In genomic region chr11:76782526-76783293, GRCh38 we compare ENCODE assay signal across 1 cellular context.
A peak's percentile ranks its signal among the peaks of the same experiment; 100 is the strongest.
TF ChIP-seq lines count a peak whose summit lies in the region.

No MANE protein-coding gene starts in this region.

TF ChIP-seq in H1, 55 proteins besides CTCF, POLR2A, EP300 and RAD21 (continued from another document):
- no peak for TF ChIP-seq ATF2 (IDR thresholded peaks at IDR 0.05; ENCODE audit: low read length)
- no peak for TF ChIP-seq BRCA1 (IDR thresholded peaks at IDR 0.05; ENCODE audit: low read depth, low read length)
- no peak for TF ChIP-seq ZNF274 (IDR thresholded peaks at IDR 0.05; ENCODE audit: borderline replicate concordance, extremely low read depth, low read length)
- no peak for TF ChIP-seq SUZ12 (IDR thresholded peaks at IDR 0.05; ENCODE audit: low read length)
- TF ChIP-seq JUND (IDR thresholded peaks at IDR 0.05; ENCODE audit: low read length), result no peak
- TF ChIP-seq PHF8 (conservative IDR thresholded peaks at IDR 0.05; ENCODE audit: low read depth, low read length), result no peak; the same call in 1 of the 2 replicates
- no peak for TF ChIP-seq CHD2 (IDR thresholded peaks at IDR 0.05; ENCODE audit: low read length)
- peak; percentile 6; the same call in 1 of the 2 replicates for TF ChIP-seq TEAD4 (IDR thresholded peaks at IDR 0.05; ENCODE audit: low read depth, low read length)
- TF ChIP-seq CBX5 (IDR thresholded peaks at IDR 0.05; ENCODE audit: low read depth, low read length), result no peak
- TF ChIP-seq TAF1 (IDR thresholded peaks at IDR 0.05; ENCODE audit: low read depth, low read length), result peak; percentile 68
- TF ChIP-seq SP1 (IDR thresholded peaks at IDR 0.05; ENCODE audit: low read depth, low read length), result peak; percentile 62
- peak; percentile 89 for TF ChIP-seq ASH2L (IDR thresholded peaks at IDR 0.05; ENCODE audit: low read length)
- TF ChIP-seq, protein P1, sequence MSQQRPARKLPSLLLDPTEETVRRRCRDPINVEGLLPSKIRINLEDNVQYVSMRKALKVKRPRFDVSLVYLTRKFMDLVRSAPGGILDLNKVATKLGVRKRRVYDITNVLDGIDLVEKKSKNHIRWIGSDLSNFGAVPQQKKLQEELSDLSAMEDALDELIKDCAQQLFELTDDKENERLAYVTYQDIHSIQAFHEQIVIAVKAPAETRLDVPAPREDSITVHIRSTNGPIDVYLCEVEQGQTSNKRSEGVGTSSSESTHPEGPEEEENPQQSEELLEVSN (IDR thresholded peaks at IDR 0.05), result no peak
- no peak for TF ChIP-seq RFX5 (IDR thresholded peaks at IDR 0.05; ENCODE audit: borderline replicate concordance, low read depth, low read length)
- no peak; the same call in 1 of the 2 replicates for TF ChIP-seq USF2 (IDR thresholded peaks at IDR 0.05; ENCODE audit: low read length)
- TF ChIP-seq RNF2 (IDR thresholded peaks at IDR 0.05; ENCODE audit: borderline replicate concordance, low read depth, low read length, missing control alignments, poor library complexity, severe bottlenecking), result no peak
- TF ChIP-seq KDM5A (IDR thresholded peaks at IDR 0.05; ENCODE audit: low read length), result no peak
- TF ChIP-seq TBP (IDR thresholded peaks at IDR 0.05; ENCODE audit: low read depth, low read length), result no peak
- TF ChIP-seq SP2 (IDR thresholded peaks at IDR 0.05; ENCODE audit: low read length), result no peak
- TF ChIP-seq CHD1 (IDR thresholded peaks at IDR 0.05; ENCODE audit: low read depth, low read length), result no peak
- peak; percentile 24 for TF ChIP-seq SAP30 (IDR thresholded peaks at IDR 0.05; ENCODE audit: insufficient read depth, insufficient replicate concordance, low read length)
- TF ChIP-seq CBX8 (IDR thresholded peaks at IDR 0.05; ENCODE audit: borderline replicate concordance, low read depth, low read length), result no peak
- TF ChIP-seq CHD7 (IDR thresholded peaks at IDR 0.05; ENCODE audit: insufficient replicate concordance, low read length), result no peak
- TF ChIP-seq KDM4A (IDR thresholded peaks at IDR 0.05; ENCODE audit: low read depth, low read length, severe bottlenecking), result no peak
- TF ChIP-seq TAF7 (optimal IDR thresholded peaks at IDR 0.05; ENCODE audit: borderline replicate concordance, low read depth, low read length), result peak; percentile 44
- no peak for TF ChIP-seq SRF (IDR thresholded peaks at IDR 0.05; ENCODE audit: low read depth, low read length)
- no peak for TF ChIP-seq SIX5 (IDR thresholded peaks at IDR 0.05; ENCODE audit: low read depth, low read length)
- TF ChIP-seq POLR2AphosphoS5 (IDR thresholded peaks at IDR 0.05; ENCODE audit: low read depth, low read length), result peak; percentile 71; the same call in 1 of the 2 replicates
- no peak for TF ChIP-seq HDAC6 (IDR thresholded peaks at IDR 0.05; ENCODE audit: low read depth, low read length)
- no peak for TF ChIP-seq BCL11A (IDR thresholded peaks at IDR 0.05; ENCODE audit: low read depth in 2 of 2, low read length in 2 of 2)
- no peak for TF ChIP-seq KDM1A (IDR thresholded peaks at IDR 0.05; ENCODE audit: borderline replicate concordance, low read length)
- 0 out of 4 replicates have a peak, but pooled peaks have one; percentile 31 to 47 for TF ChIP-seq HDAC2 (IDR thresholded peaks at IDR 0.05; ENCODE audit: borderline replicate concordance in 1 of 2, low read depth in 2 of 2, low read length in 2 of 2)
- TF ChIP-seq TCF12 (IDR thresholded peaks at IDR 0.05; ENCODE audit: low read depth, low read length), result peak; percentile 70; the same call in 1 of the 2 replicates
- TF ChIP-seq GABPA (IDR thresholded peaks at IDR 0.05; ENCODE audit: borderline replicate concordance, insufficient read depth, low read length), result no peak
- peak; percentile 57 for TF ChIP-seq NANOG (IDR thresholded peaks at IDR 0.05; ENCODE audit: insufficient read depth, low read depth, low read length, poor library complexity, severe bottlenecking)
- no peak for TF ChIP-seq MAFK (IDR thresholded peaks at IDR 0.05; ENCODE audit: low read depth, low read length)
- TF ChIP-seq SIRT6 (IDR thresholded peaks at IDR 0.05; ENCODE audit: low read length), result no peak
- no peak for TF ChIP-seq EZH2 (IDR thresholded peaks at IDR 0.05; ENCODE audit: low read depth, low read length, severe bottlenecking)
- TF ChIP-seq GTF2F1 (IDR thresholded peaks at IDR 0.05; ENCODE audit: borderline replicate concordance, low read depth, low read length), result no peak
- peak; percentile 87 for TF ChIP-seq EGR1 (IDR thresholded peaks at IDR 0.05; ENCODE audit: borderline replicate concordance, low read depth, low read length)
- peak; percentile 42; the same call in 1 of the 2 replicates for TF ChIP-seq SP4 (IDR thresholded peaks at IDR 0.05; ENCODE audit: low read length)
- 0 out of 2 replicates have a peak, but pooled peaks have one; percentile 36 for TF ChIP-seq RBBP5 (IDR thresholded peaks at IDR 0.05; ENCODE audit: borderline replicate concordance, low read depth, low read length)
- TF ChIP-seq FOSL1 (IDR thresholded peaks at IDR 0.05; ENCODE audit: insufficient read depth, low read depth, low read length), result no peak
